In genomic region chr12:120475643-120476042, GRCh38 we compare ENCODE assay signal across 29 cellular contexts.
"Had no signal": no experiment of that assay in that cellular context is flagged by ENCODE, and none has a peak within 500 bp of the region (broad histone marks: within the 10 kb centered on the region; RNA-seq: fewer than 3 reads in every experiment).

No MANE protein-coding gene starts in this region.

- H3K9me3 ChIP-seq: adrenal gland, body of pancreas, heart left ventricle, lower lobe of right lung, pancreas, right atrium auricular region, stomach, thyroid gland, upper lobe of right lung had no signal

- ATAC-seq: activated CD4-positive, alpha-beta T cell treated with anti-CD3 and anti-CD28 coated beads for 36 hours; activated CD8-positive, alpha-beta memory T cell treated with anti-CD3 and anti-CD28 coated beads, Interleukin-2, amount 10 ng/mL, durations not matched to agents 7 days and 5 days; activated CD8-positive, alpha-beta T cell treated with anti-CD3 and anti-CD28 coated beads, Interleukin-2, amount 10 ng/mL, durations not matched to agents 7 days and 5 days; body of pancreas; effector memory CD8-positive, alpha-beta T cell; heart left ventricle; left lobe of liver; lower lobe of right lung; pancreas; stimulated activated naive B cell treated with anti-CD40 and anti-IgM and Interleukin-4, amounts not matched to agents 10 μg/mL and 1 μg/mL and 100 μg/mL, for 72 hours; upper lobe of right lung had no signal

- H3K27me3 ChIP-seq: adrenal gland, body of pancreas, cardiac muscle cell, heart left ventricle, pancreas, right atrium auricular region, stomach, thyroid gland, upper lobe of right lung had no signal

- H3K36me3 ChIP-seq: adrenal gland, cardiac muscle cell, heart left ventricle, lower lobe of right lung, pancreas, right atrium auricular region, stomach, thyroid gland, upper lobe of right lung had no signal

- H3K36me3 Mint-ChIP-seq: activated CD8-positive, alpha-beta memory T cell treated with anti-CD3 and anti-CD28 coated beads, Interleukin-2, amount 10 ng/mL, durations not matched to agents 7 days and 5 days; activated naive CD8-positive, alpha-beta T cell treated with anti-CD3 and anti-CD28 coated beads for 36 hours; stimulated activated naive B cell treated with anti-CD40 and anti-IgM and Interleukin-4, amounts not matched to agents 10 μg/mL and 1 μg/mL and 100 μg/mL, for 72 hours had no signal

- DNase-seq: activated CD4-positive, alpha-beta T cell treated with anti-CD3 and anti-CD28 coated beads for 36 hours; activated CD4-positive, CD25-positive, alpha-beta regulatory T cell; activated CD8-positive, alpha-beta memory T cell treated with anti-CD3 and anti-CD28 coated beads, Interleukin-2, amount 10 ng/mL, durations not matched to agents 7 days and 5 days; activated CD8-positive, alpha-beta T cell treated with anti-CD3 and anti-CD28 coated beads, Interleukin-2, amount 10 ng/mL, durations not matched to agents 7 days and 5 days; activated naive CD4-positive, alpha-beta T cell; activated naive CD8-positive, alpha-beta T cell treated with anti-CD3 and anti-CD28 coated beads for 36 hours; activated T-cell treated with anti-CD3 and anti-CD28 coated beads, Interleukin-2, amount 50 U/mL, for 48 hours; adrenal gland; aorta; body of pancreas; cerebellar nuclear complex; cortex of kidney; effector memory CD8-positive, alpha-beta T cell; heart left ventricle; lower lobe of right lung; pancreas; stimulated activated CD4-positive, alpha-beta T cell treated with anti-CD3 and anti-CD28 coated beads, Interleukin-15, amount 100 ng/mL, for 24 hours; stimulated activated CD4-positive, alpha-beta T cell treated with anti-CD3 and anti-CD28 coated beads, Interleukin-2, amount 100 ng/mL, for 24 hours; stimulated activated naive B cell treated with anti-CD40 and anti-IgM and Interleukin-4, amounts not matched to agents 10 μg/mL and 1 μg/mL and 100 μg/mL, for 72 hours; stomach; T-helper 1 cell; thyroid gland; upper lobe of right lung had no signal

- H3K27me3 Mint-ChIP-seq: activated CD4-positive, alpha-beta T cell treated with anti-CD3 and anti-CD28 coated beads for 36 hours; activated CD8-positive, alpha-beta memory T cell treated with anti-CD3 and anti-CD28 coated beads, Interleukin-2, amount 10 ng/mL, durations not matched to agents 7 days and 5 days; activated naive CD8-positive, alpha-beta T cell treated with anti-CD3 and anti-CD28 coated beads for 36 hours; effector memory CD8-positive, alpha-beta T cell; stimulated activated naive B cell treated with anti-CD40 and anti-IgM and Interleukin-4, amounts not matched to agents 10 μg/mL and 1 μg/mL and 100 μg/mL, for 72 hours had no signal

- H3K27ac Mint-ChIP-seq: activated CD4-positive, alpha-beta T cell treated with anti-CD3 and anti-CD28 coated beads for 36 hours; activated CD8-positive, alpha-beta memory T cell treated with anti-CD3 and anti-CD28 coated beads, Interleukin-2, amount 10 ng/mL, durations not matched to agents 7 days and 5 days; activated CD8-positive, alpha-beta T cell treated with anti-CD3 and anti-CD28 coated beads, Interleukin-2, amount 10 ng/mL, durations not matched to agents 7 days and 5 days; activated naive CD8-positive, alpha-beta T cell treated with anti-CD3 and anti-CD28 coated beads for 36 hours; activated T-helper 2 cell treated with anti-CD3 and anti-CD28 coated beads, Interferon-gamma antibody, Interleukin-2, Interleukin-4, amounts not matched to agents 10 μg/mL and 5 μg/mL and 100 μg/mL, durations not matched to agents 14 hours and 24 hours and 36 hours; stimulated activated naive B cell treated with anti-CD40 and anti-IgM and Interleukin-4, amounts not matched to agents 10 μg/mL and 1 μg/mL and 100 μg/mL, for 72 hours; T-helper 2 cell treated with Interferon-gamma antibody and Interleukin-4, amounts not matched to agents 5 μg/mL and 100 μg/mL, for 36 hours had no signal

- H3K4me1 ChIP-seq: pancreas, upper lobe of right lung had no signal

- H3K27ac ChIP-seq: cardiac muscle cell, lower lobe of right lung, right atrium auricular region, stomach, thyroid gland, upper lobe of right lung had no signal

- H3K4me3 Mint-ChIP-seq: activated CD4-positive, alpha-beta T cell treated with anti-CD3 and anti-CD28 coated beads for 36 hours; activated CD8-positive, alpha-beta memory T cell treated with anti-CD3 and anti-CD28 coated beads, Interleukin-2, amount 10 ng/mL, durations not matched to agents 7 days and 5 days; activated CD8-positive, alpha-beta T cell treated with anti-CD3 and anti-CD28 coated beads, Interleukin-2, amount 10 ng/mL, durations not matched to agents 7 days and 5 days; activated naive CD8-positive, alpha-beta T cell treated with anti-CD3 and anti-CD28 coated beads for 36 hours; neural crest cell; stimulated activated naive B cell treated with anti-CD40 and anti-IgM and Interleukin-4, amounts not matched to agents 10 μg/mL and 1 μg/mL and 100 μg/mL, for 72 hours; T-helper 2 cell treated with Interferon-gamma antibody and Interleukin-4, amounts not matched to agents 5 μg/mL and 100 μg/mL, for 36 hours had no signal

- H3K4me3 ChIP-seq: adrenal gland, body of pancreas, cardiac muscle cell, heart left ventricle, lower lobe of right lung, pancreas, right atrium auricular region, stomach, thyroid gland, upper lobe of right lung had no signal

- H3K9me3 Mint-ChIP-seq: activated naive CD8-positive, alpha-beta T cell treated with anti-CD3 and anti-CD28 coated beads for 36 hours; activated T-helper 2 cell treated with anti-CD3 and anti-CD28 coated beads, Interferon-gamma antibody, Interleukin-2, Interleukin-4, amounts not matched to agents 10 μg/mL and 5 μg/mL and 100 μg/mL, durations not matched to agents 14 hours and 24 hours and 36 hours; effector memory CD8-positive, alpha-beta T cell; neural crest cell; stimulated activated naive B cell treated with anti-CD40 and anti-IgM and Interleukin-4, amounts not matched to agents 10 μg/mL and 1 μg/mL and 100 μg/mL, for 72 hours; T-helper 2 cell treated with Interferon-gamma antibody and Interleukin-4, amounts not matched to agents 5 μg/mL and 100 μg/mL, for 36 hours had no signal
